In the genomic region with DNA sequence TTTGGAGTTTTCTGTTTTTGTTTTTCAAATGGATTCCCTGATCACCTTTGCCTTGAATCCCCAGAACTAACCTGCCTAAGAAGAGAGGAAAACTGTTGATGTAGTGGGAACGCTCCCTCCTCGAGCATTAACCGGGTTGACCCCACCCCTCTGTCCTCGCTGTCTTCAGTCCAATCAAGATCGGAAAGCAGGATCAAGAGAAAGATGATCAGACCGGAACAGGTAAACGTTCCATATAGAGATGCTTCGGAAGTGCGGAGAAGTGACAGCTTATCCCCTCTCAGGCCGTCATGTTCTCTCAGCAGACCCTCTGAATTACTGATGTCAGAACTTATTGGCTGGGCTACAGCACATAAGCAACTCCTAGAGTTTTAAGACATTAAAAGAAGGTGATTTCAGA, we compare ENCODE assay signal across 1 cellular context.
TF ChIP-seq lines count a peak whose summit lies in the region.

No MANE protein-coding gene starts in this region.

TF ChIP-seq in H1, 55 proteins besides CTCF, POLR2A, EP300 and RAD21:
- TF ChIP-seq ZNF274 (IDR thresholded peaks at IDR 0.05; ENCODE audit: borderline replicate concordance, extremely low read depth, low read length) (no peak), ASH2L (IDR thresholded peaks at IDR 0.05; ENCODE audit: low read length) (no peak), ATF2 (IDR thresholded peaks at IDR 0.05; ENCODE audit: low read length) (no peak), SP4 (IDR thresholded peaks at IDR 0.05; ENCODE audit: low read length) (no peak), CHD1 (IDR thresholded peaks at IDR 0.05; ENCODE audit: low read depth, low read length) (no peak)
